In genomic region chr12:8320251-8320730, GRCh38 we compare ENCODE assay signal across 7 cellular contexts.
DNase-seq lines count a peak whose midpoint lies in the region; TF ChIP-seq lines count a peak whose summit lies in the region.
"Not testable (repeated sequence)": the region's sequence is repeated elsewhere in the genome, so short reads cannot be mapped to it uniquely, and the experiment has no call there.

No MANE protein-coding gene starts in this region.

- not testable (repeated sequence) for H3K9me3 Mint-ChIP-seq in activated T-helper 1 cell treated with anti-CD3 and anti-CD28 coated beads, Interleukin-12 subunit alpha, Interleukin-12 subunit beta, Interleukin-2, Interleukin-4 antibody, amounts not matched to agents 30 ng/mL and 10 ng/mL and 1 ng/mL, durations not matched to agents 14 hours and 24 hours and 36 hours

- H3K4me3 ChIP-seq in HL-60 (replicated peaks; ENCODE audit: insufficient read depth, low read length); OCI-LY7 (ENCODE audit: low read depth, low read length, poor library complexity, severe bottlenecking); effector memory CD4-positive, alpha-beta T cell (ENCODE audit: insufficient read depth, low read depth, low read length, poor library complexity, severe bottlenecking): not testable (repeated sequence)

- peaks cover 21% of the 10 kb centered on the region for H3K4me1 Mint-ChIP-seq in activated T-helper 1 cell treated with anti-CD3 and anti-CD28 coated beads, Interleukin-12 subunit alpha, Interleukin-12 subunit beta, Interleukin-2, Interleukin-4 antibody, amounts not matched to agents 30 ng/mL and 10 ng/mL and 1 ng/mL, durations not matched to agents 14 hours and 24 hours and 36 hours (ENCODE audit: low read depth)

- H3K27me3 Mint-ChIP-seq in activated T-helper 1 cell treated with anti-CD3 and anti-CD28 coated beads, Interleukin-12 subunit alpha, Interleukin-12 subunit beta, Interleukin-2, Interleukin-4 antibody, amounts not matched to agents 30 ng/mL and 10 ng/mL and 1 ng/mL, durations not matched to agents 14 hours and 24 hours and 36 hours (ENCODE audit: insufficient read depth) = peaks cover 11% of the 10 kb centered on the region

- H3K36me3 Mint-ChIP-seq in activated T-helper 1 cell treated with anti-CD3 and anti-CD28 coated beads, Interleukin-12 subunit alpha, Interleukin-12 subunit beta, Interleukin-2, Interleukin-4 antibody, amounts not matched to agents 30 ng/mL and 10 ng/mL and 1 ng/mL, durations not matched to agents 14 hours and 24 hours and 36 hours (ENCODE audit: low read depth) = not testable (repeated sequence)

- not testable (repeated sequence) for H3K36me3 ChIP-seq in OCI-LY7 (ENCODE audit: insufficient read depth, low read length); effector memory CD4-positive, alpha-beta T cell (ENCODE audit: control insufficient read depth, insufficient read depth, low read length)

- BruUV-seq in OCI-LY7 (replicated peaks; lab: Mats Ljungman, UMichigan) = not testable (repeated sequence)

- not testable (repeated sequence) for H2AFZ ChIP-seq in OCI-LY7 (ENCODE audit: low read length)

- H3K4me3 Mint-ChIP-seq in activated T-helper 1 cell treated with anti-CD3 and anti-CD28 coated beads, Interleukin-12 subunit alpha, Interleukin-12 subunit beta, Interleukin-2, Interleukin-4 antibody, amounts not matched to agents 30 ng/mL and 10 ng/mL and 1 ng/mL, durations not matched to agents 14 hours and 24 hours and 36 hours = peak overlapping the region; percentile 63

- 0 out of 2 replicates have a peak overlapping the region, but pooled peaks have one; percentile 26 for H3K27ac ChIP-seq in HL-60 (replicated peaks)
- not testable (repeated sequence) for H3K27ac ChIP-seq in OCI-LY7 (ENCODE audit: low read depth, low read length, poor library complexity, severe bottlenecking)
- H3K27ac ChIP-seq in effector memory CD4-positive, alpha-beta T cell (ENCODE audit: insufficient read depth, low read length, poor library complexity, severe bottlenecking) = peak overlapping the region; percentile 53

- not testable (repeated sequence) for H4K20me1 ChIP-seq in OCI-LY7 (ENCODE audit: insufficient read depth, low read length)

- not testable (repeated sequence) for H3K79me2 ChIP-seq in OCI-LY7 (ENCODE audit: insufficient read depth, low read depth, low read length)

- POLR2A ChIA-PET in OCI-LY7 (lab: Charles Lee) = not testable (repeated sequence)

- H3K4me2 ChIP-seq in OCI-LY7 (ENCODE audit: low read length) = not testable (repeated sequence)

- H3K9me3 ChIP-seq in OCI-LY7 (ENCODE audit: low read length); effector memory CD4-positive, alpha-beta T cell (ENCODE audit: control insufficient read depth, low read length): not testable (repeated sequence)

- DNase-seq in HL-60 (ENCODE audit: low read depth in 1 of 2, low spot score in 1 of 2) (peak; percentile 49 to 77), OCI-LY7 (ENCODE audit: low spot score) (peak; percentile 25), myocyte (ENCODE audit: low read depth) (peak; percentile 41)
- DNase-seq in activated CD4-positive, alpha-beta T cell treated with anti-CD3 and anti-CD28 coated beads for 48 hours = peak; percentile 49
- peak; percentile 28 for DNase-seq in activated T-helper 1 cell treated with anti-CD3 and anti-CD28 coated beads, Interleukin-12 subunit alpha, Interleukin-12 subunit beta, Interleukin-2, Interleukin-4 antibody, amounts not matched to agents 30 ng/mL and 10 ng/mL and 1 ng/mL, durations not matched to agents 14 hours and 24 hours and 36 hours (ENCODE audit: low spot score)
- DNase-seq in effector memory CD4-positive, alpha-beta T cell = peak; percentile 3 to 49 (median 32)
- peak; percentile 3 for DNase-seq in stimulated activated CD4-positive, alpha-beta T cell treated with anti-CD3 and anti-CD28 coated beads, Interleukin-4, amount 100 ng/mL, for 1 hour

- not testable (repeated sequence) for H3K27me3 ChIP-seq in HL-60 (ENCODE audit: insufficient read depth, poor library complexity, severe bottlenecking); effector memory CD4-positive, alpha-beta T cell (replicated peaks; ENCODE audit: control insufficient read depth, insufficient read depth, low read length, poor library complexity, severe bottlenecking)

- H3K9me2 ChIP-seq in OCI-LY7 (ENCODE audit: insufficient read depth, low read length) = not testable (repeated sequence)

- not testable (repeated sequence) for H3K4me1 ChIP-seq in OCI-LY7 (ENCODE audit: insufficient read depth, low read length, poor library complexity, severe bottlenecking); effector memory CD4-positive, alpha-beta T cell (ENCODE audit: control insufficient read depth, insufficient read depth, low read length, poor library complexity, severe bottlenecking)

- CTCF ChIA-PET in OCI-LY7 (lab: Charles Lee; ENCODE audit: unreplicated experiment) = not testable (repeated sequence)

- intact Hi-C loops in OCI-LY7 (cut with micrococcal nuclease; ENCODE audit: unreplicated experiment); activated T-helper 1 cell treated with anti-CD3 and anti-CD28 coated beads, Interleukin-12 subunit alpha, Interleukin-12 subunit beta, Interleukin-2, Interleukin-4 antibody, amounts not matched to agents 30 ng/mL and 10 ng/mL and 1 ng/mL, durations not matched to agents 14 hours and 24 hours and 36 hours (cut with micrococcal nuclease): not testable (repeated sequence)

- H3K27ac Mint-ChIP-seq in activated T-helper 1 cell treated with anti-CD3 and anti-CD28 coated beads, Interleukin-12 subunit alpha, Interleukin-12 subunit beta, Interleukin-2, Interleukin-4 antibody, amounts not matched to agents 30 ng/mL and 10 ng/mL and 1 ng/mL, durations not matched to agents 14 hours and 24 hours and 36 hours = peak overlapping the region; percentile 21

- TF ChIP-seq CTCF in HL-60 (IDR thresholded peaks at IDR 0.05; ENCODE audit: insufficient read depth, low read length); OCI-LY7 (conservative IDR thresholded peaks at IDR 0.05; ENCODE audit: low read length): not testable (repeated sequence)

Comparison
In these comparisons a context has a peak if more than half of its experiments do, and no peak if none do; other contexts are left out.
1. DNase-seq: peak in every context shown above with its lines; median percentile 63 in HL-60; 49 in activated CD4-positive, alpha-beta T cell treated with anti-CD3 and anti-CD28 coated beads for 48 hours; 41 in myocyte; 32 in effector memory CD4-positive, alpha-beta T cell; 28 in activated T-helper 1 cell treated with anti-CD3 and anti-CD28 coated beads, Interleukin-12 subunit alpha, Interleukin-12 subunit beta, Interleukin-2, Interleukin-4 antibody, amounts not matched to agents 30 ng/mL and 10 ng/mL and 1 ng/mL, durations not matched to agents 14 hours and 24 hours and 36 hours; 25 in OCI-LY7; 3 in stimulated activated CD4-positive, alpha-beta T cell treated with anti-CD3 and anti-CD28 coated beads, Interleukin-4, amount 100 ng/mL, for 1 hour.